16 cellular contexts compared by ENCODE assay signal in genomic region chr5:113142186-113142585, GRCh38.
"Had no signal": no experiment of that assay in that cellular context is flagged by ENCODE, and none has a peak within 500 bp of the region (broad histone marks: within the 10 kb centered on the region; RNA-seq: fewer than 3 reads in every experiment).

No MANE protein-coding gene starts in this region.

- H3K27ac ChIP-seq: body of pancreas, pancreas, right lobe of liver, spleen, thyroid gland had no signal

- DNase-seq: activated CD4-positive, alpha-beta T cell treated with anti-CD3 and anti-CD28 coated beads, Interleukin-2, amount 50 U/mL, for 48 hours; activated naive CD4-positive, alpha-beta T cell; activated naive CD8-positive, alpha-beta T cell treated with anti-CD3 and anti-CD28 coated beads, Interleukin-2, amount 10 ng/mL, durations not matched to agents 7 days and 5 days; body of pancreas; effector memory CD8-positive, alpha-beta T cell; head of caudate nucleus; left ventricle myocardium superior; mesendoderm; natural killer cell; pancreas; right lobe of liver; spleen; stimulated activated naive B cell treated with anti-CD40 and anti-IgM and Interleukin-4, amounts not matched to agents 10 μg/mL and 1 μg/mL and 100 μg/mL, for 72 hours; SW 1271; T-helper 2 cell; thyroid gland had no signal

- H3K27me3 ChIP-seq: body of pancreas, pancreas, right lobe of liver, spleen, thyroid gland had no signal

- H3K4me3 ChIP-seq: body of pancreas, pancreas, right lobe of liver, spleen, thyroid gland had no signal

- H3K4me1 ChIP-seq: body of pancreas, pancreas, right lobe of liver, spleen, thyroid gland had no signal

- H3K9me3 ChIP-seq: body of pancreas, pancreas, right lobe of liver, spleen, thyroid gland had no signal

- ATAC-seq: body of pancreas; effector memory CD8-positive, alpha-beta T cell; left ventricle myocardium superior; natural killer cell; pancreas; right lobe of liver; stimulated activated naive B cell treated with anti-CD40 and anti-IgM and Interleukin-4, amounts not matched to agents 10 μg/mL and 1 μg/mL and 100 μg/mL, for 72 hours had no signal

- H3K36me3 ChIP-seq: pancreas, spleen, thyroid gland had no signal
